Comparison of ENCODE assay signal across 8 cellular contexts in genomic region chr11:63614136-63614664, GRCh38. TPM values are rescaled to one million over a fixed set of nuclear protein-coding genes. Genes with fewer than 3 reads are reported as not detected.
A peak's percentile ranks its signal among the peaks of the same experiment; 100 is the strongest.
DNase-seq lines count a peak whose midpoint lies in the region; TF ChIP-seq lines count a peak whose summit lies in the region.

Gene PLAAT3, minus strand, starts transcription at chr11:63614433. Its CDS starts 419 bp downstream, at chr11:63614014.

- DNase-seq in GM13976 (ENCODE audit: low spot score): peak; percentile 79
- DNase-seq in MM.1S: peak; percentile 35
- peak; percentile 44 for DNase-seq in activated CD4-positive, alpha-beta memory T cell treated with anti-CD3 and anti-CD28 coated beads, Interleukin-2, amount 10 ng/mL, durations not matched to agents 7 days and 5 days
- peak; percentile 74 to 91 for DNase-seq in lung microvascular endothelial cell (ENCODE audit: low read depth in 2 of 2)
- peak; percentile 9 to 11 for DNase-seq in stimulated activated CD8-positive, alpha-beta memory T cell treated with anti-CD3 and anti-CD28 coated beads, Interleukin-7, amount 100 ng/mL, for 1 hour (ENCODE audit: low read depth in 2 of 2)
- no peak for DNase-seq in GM19238 (ENCODE audit: insufficient read length, low spot score)

- no peaks in the 10 kb centered on the region for H3K79me2 ChIP-seq in MM.1S (ENCODE audit: low read length)

- CTCF ChIA-PET in activated CD4-positive, alpha-beta memory T cell treated with anti-CD3 and anti-CD28 coated beads, Interleukin-2, amount 10 ng/mL, durations not matched to agents 7 days and 5 days (lab: Charles Lee): no interaction called here

- H3K4me3 ChIP-seq in MM.1S (ENCODE audit: low read length) (peak within 1 kb of the TSS; percentile 63), endocrine pancreas (ENCODE audit: control insufficient read depth, insufficient read depth, low read length) (peak within 1 kb of the TSS; percentile 52)

- no peaks in the 10 kb centered on the region for H3K9me3 Mint-ChIP-seq in activated CD4-positive, alpha-beta memory T cell treated with anti-CD3 and anti-CD28 coated beads, Interleukin-2, amount 10 ng/mL, durations not matched to agents 7 days and 5 days

- no peak within 1 kb of the TSS for H3K27ac Mint-ChIP-seq in activated CD4-positive, alpha-beta memory T cell treated with anti-CD3 and anti-CD28 coated beads, Interleukin-2, amount 10 ng/mL, durations not matched to agents 7 days and 5 days

- H3F3A ChIP-seq in MM.1S (ENCODE audit: insufficient read depth, low read length): no peaks in the 10 kb centered on the region

- H3K9ac ChIP-seq in MM.1S (ENCODE audit: low read length): peak within 1 kb of the TSS; percentile 9; the same call in 1 of the 2 replicates
- peak within 1 kb of the TSS; percentile 97 for H3K9ac ChIP-seq in endocrine pancreas (ENCODE audit: control insufficient read depth, insufficient read depth, low read length)

- no peaks in the 10 kb centered on the region for H3K9me3 ChIP-seq in MM.1S (replicated peaks; ENCODE audit: insufficient read depth, low read length)
- no peaks in the 10 kb centered on the region for H3K9me3 ChIP-seq in endocrine pancreas (ENCODE audit: control insufficient read depth, low read length)

- in situ Hi-C loops in GM13976 (cut with MboI; ENCODE audit: low sequenced_read_pairs, unreplicated experiment): no loop called here

- TF ChIP-seq CTCF in 22Rv1 (IDR thresholded peaks at IDR 0.05) (no peak), GM13976 (IDR thresholded peaks at IDR 0.05; ENCODE audit: borderline replicate concordance, control extremely low read depth, extremely low read depth, insufficient read depth, missing control alignments) (no peak), MM.1S (IDR thresholded peaks at IDR 0.05; ENCODE audit: low read length) (no peak)

- H3K4me1 Mint-ChIP-seq in activated CD4-positive, alpha-beta memory T cell treated with anti-CD3 and anti-CD28 coated beads, Interleukin-2, amount 10 ng/mL, durations not matched to agents 7 days and 5 days: peaks cover 24% of the 10 kb centered on the region

- no peaks in the 10 kb centered on the region for H3K4me1 ChIP-seq in MM.1S (ENCODE audit: low read length)
- no peaks in the 10 kb centered on the region for H3K4me1 ChIP-seq in endocrine pancreas (ENCODE audit: control insufficient read depth, insufficient read depth, low read length)

- peak within 1 kb of the TSS; percentile 62 for H2AFZ ChIP-seq in MM.1S (ENCODE audit: low read length)

- no peaks in the 10 kb centered on the region for H3K36me3 Mint-ChIP-seq in activated CD4-positive, alpha-beta memory T cell treated with anti-CD3 and anti-CD28 coated beads, Interleukin-2, amount 10 ng/mL, durations not matched to agents 7 days and 5 days (ENCODE audit: low read depth)

- POLR2A ChIA-PET in activated CD4-positive, alpha-beta memory T cell treated with anti-CD3 and anti-CD28 coated beads, Interleukin-2, amount 10 ng/mL, durations not matched to agents 7 days and 5 days (lab: Charles Lee): interaction anchor here (1.1 to 1.4 kb wide), 2 partner anchors 77 to 123 kb away, joined by 3 to 6 read pairs; partner anchors contain the start of genes PLAAT4 and PLAAT5

- peaks cover 5% of the 10 kb centered on the region for H3K27me3 Mint-ChIP-seq in activated CD4-positive, alpha-beta memory T cell treated with anti-CD3 and anti-CD28 coated beads, Interleukin-2, amount 10 ng/mL, durations not matched to agents 7 days and 5 days

- no peaks in the 10 kb centered on the region for H3K9me2 ChIP-seq in MM.1S (replicated peaks; ENCODE audit: insufficient read depth, low read length)

- peak within 1 kb of the TSS; percentile 78 for H3K4me3 Mint-ChIP-seq in activated CD4-positive, alpha-beta memory T cell treated with anti-CD3 and anti-CD28 coated beads, Interleukin-2, amount 10 ng/mL, durations not matched to agents 7 days and 5 days

- H3K27me3 ChIP-seq in MM.1S (replicated peaks; ENCODE audit: insufficient read depth, low read length) (no peaks in the 10 kb centered on the region), endocrine pancreas (ENCODE audit: control insufficient read depth, insufficient read depth, low read length) (no peaks in the 10 kb centered on the region)

- H4K20me1 ChIP-seq in MM.1S (ENCODE audit: insufficient read depth, low read length): no peaks in the 10 kb centered on the region

- peak within 1 kb of the TSS; percentile 95; the same call in 1 of the 2 replicates for H3K4me2 ChIP-seq in MM.1S (ENCODE audit: low read depth, low read length)

- H3K36me3 ChIP-seq in MM.1S (replicated peaks; ENCODE audit: insufficient read depth, low read length): no peaks in the 10 kb centered on the region
- no peaks in the 10 kb centered on the region for H3K36me3 ChIP-seq in endocrine pancreas (ENCODE audit: control insufficient read depth, insufficient read depth, low read length)

- H3K27ac ChIP-seq in 22Rv1: peak within 1 kb of the TSS; percentile 42
- no peak within 1 kb of the TSS for H3K27ac ChIP-seq in MM.1S (ENCODE audit: low read length)

RNA-seq across cellular contexts. Expression of gene PLAAT3, which starts in this region (rescaled TPM):
- 10 to 100 TPM; 13.1 to 14.9 TPM for total RNA-seq in activated CD4-positive, alpha-beta memory T cell treated with anti-CD3 and anti-CD28 coated beads, Interleukin-2, amount 10 ng/mL, durations not matched to agents 7 days and 5 days
- 56.2 and 63.1 TPM in 2 replicates for total RNA-seq in lung microvascular endothelial cell
